Comparison of ENCODE assay signal across 20 cellular contexts in genomic region chr10:102306710-102307109, GRCh38.
"Had no signal": no experiment of that assay in that cellular context is flagged by ENCODE, and none has a peak within 500 bp of the region (broad histone marks: within the 10 kb centered on the region; RNA-seq: fewer than 3 reads in every experiment).

No MANE protein-coding gene starts in this region.

- ATAC-seq: foreskin keratinocyte, heart left ventricle, left colon, left lung, left ventricle myocardium superior, lower lobe of right lung had no signal

- H3K27ac ChIP-seq: coronary artery, dorsolateral prefrontal cortex, esophagus muscularis mucosa, foreskin keratinocyte, heart left ventricle, hepatocyte, left lung, lower lobe of right lung had no signal

- DNase-seq: cerebellar nuclear complex; dorsolateral prefrontal cortex; effector CD4-positive, alpha-beta T cell; effector memory CD4-positive, alpha-beta T cell; foreskin keratinocyte; heart left ventricle; hypothalamus; immature natural killer cell; islet precursor cell; kidney; kidney glomerular epithelial cell; left colon; left lung; left ventricle myocardium superior; lower lobe of right lung; mesendoderm; midbrain had no signal

- H3K4me3 ChIP-seq: coronary artery, dorsolateral prefrontal cortex, esophagus muscularis mucosa, heart left ventricle, hepatocyte, left lung, lower lobe of right lung had no signal

- H3K27ac Mint-ChIP-seq: immature natural killer cell had no signal

- H3K36me3 ChIP-seq: esophagus muscularis mucosa, heart left ventricle, left lung, lower lobe of right lung had no signal

- H2AFZ ChIP-seq: hepatocyte had no signal

- H3K27me3 ChIP-seq: dorsolateral prefrontal cortex, esophagus muscularis mucosa, foreskin keratinocyte, heart left ventricle, hepatocyte, left lung had no signal

- H3K4me3 Mint-ChIP-seq: immature natural killer cell had no signal

- H3K4me2 ChIP-seq: hepatocyte had no signal

- H3K9me3 ChIP-seq: esophagus muscularis mucosa, heart left ventricle, left lung, lower lobe of right lung had no signal
